Comparison of ENCODE assay signal across 11 cellular contexts in genomic region chr19:40800997-40801377, GRCh38. TPM values are rescaled to one million over a fixed set of nuclear protein-coding genes. Genes with fewer than 3 reads are reported as not detected.
A peak's percentile ranks its signal among the peaks of the same experiment; 100 is the strongest.
DNase-seq lines count a peak whose midpoint lies in the region; ATAC-seq and TF ChIP-seq lines count a peak whose summit lies in the region.
"Had no signal": no experiment of that assay in that cellular context is flagged by ENCODE, and none has a peak within 500 bp of the region (broad histone marks: within the 10 kb centered on the region; RNA-seq: fewer than 3 reads in every experiment).

No MANE protein-coding gene starts in this region.

- no peaks in the 10 kb centered on the region for H3K27me3 ChIP-seq in BLaER1 treated with 17β-estradiol and CSF1 and Interleukin-3, amounts not matched to agents 10 nM and 100 nM
- H3K27me3 ChIP-seq in NT2/D1 (ENCODE audit: insufficient read depth, insufficient read length) (no peaks in the 10 kb centered on the region), dorsolateral prefrontal cortex (no peaks in the 10 kb centered on the region), osteoblast (ENCODE audit: insufficient read depth, low read length) (no peaks in the 10 kb centered on the region)

- no peak for TF ChIP-seq CTCF in dorsolateral prefrontal cortex (IDR thresholded peaks at IDR 0.05 in 54 of 56, conservative IDR thresholded peaks at IDR 0.05 in 2 of 56; ENCODE audit: low read depth in 1 of 56, partially characterized antibody in 56 of 56)
- no peak for TF ChIP-seq CTCF in osteoblast (IDR thresholded peaks at IDR 0.05; ENCODE audit: extremely low read depth, low read depth, low read length)

- H3K4me3 ChIP-seq in BLaER1 treated with 17β-estradiol and CSF1 and Interleukin-3, amounts not matched to agents 10 nM and 100 nM, result peak overlapping the region; percentile 86 to 100 (median 95)
- H3K4me3 ChIP-seq in NT2/D1 (ENCODE audit: insufficient read length, low read depth), result peak overlapping the region; percentile 71
- peak overlapping the region in 58 of 59 donors; percentile 62 to 99 (median 93) for H3K4me3 ChIP-seq in dorsolateral prefrontal cortex
- peak overlapping the region; percentile 88 for H3K4me3 ChIP-seq in osteoblast (ENCODE audit: insufficient read depth, low read length)

- peak overlapping the region; percentile 94 to 99 (median 97) for H3K9ac ChIP-seq in BLaER1 treated with 17β-estradiol and CSF1 and Interleukin-3, amounts not matched to agents 10 nM and 100 nM
- H3K9ac ChIP-seq in NT2/D1 (ENCODE audit: insufficient read length, low read depth), result peak overlapping the region; percentile 70

- H3K79me2 ChIP-seq in osteoblast (ENCODE audit: insufficient read depth, low read length), result peaks cover 69% of the 10 kb centered on the region

- no peaks in the 10 kb centered on the region for H3K9me3 ChIP-seq in BLaER1 treated with 17β-estradiol and CSF1 and Interleukin-3, amounts not matched to agents 10 nM and 100 nM (replicated peaks in 1 of 11)
- H3K9me3 ChIP-seq in NT2/D1 (ENCODE audit: insufficient read depth, low read length) (no peaks in the 10 kb centered on the region), osteoblast (ENCODE audit: low read depth, low read length) (no peaks in the 10 kb centered on the region)

- peaks cover 62 to 67% (median 64%) of the 10 kb centered on the region in 11 experiments for H4K20me1 ChIP-seq in BLaER1 treated with 17β-estradiol and CSF1 and Interleukin-3, amounts not matched to agents 10 nM and 100 nM
- H4K20me1 ChIP-seq in osteoblast (ENCODE audit: insufficient read depth, low read length), result peaks cover 62% of the 10 kb centered on the region

- intact Hi-C loops in dorsolateral prefrontal cortex (cut with DNase I), result loop anchor here (5.0 kb wide), 3 partner anchors 84 to 139 kb away; partner anchors contain the start of genes COQ8B (in 1 of the 2) and ITPKC (in 1 of the 2)

- no peak overlapping the region for H2AFZ ChIP-seq in osteoblast (ENCODE audit: low read length)

- H3K27ac ChIP-seq in BLaER1 treated with 17β-estradiol and CSF1 and Interleukin-3, amounts not matched to agents 10 nM and 100 nM, result peak overlapping the region in 9 of 11 experiments; percentile 90 to 95 (median 93); a peak in 12 of 22 replicates
- H3K27ac ChIP-seq in dorsolateral prefrontal cortex, result peak overlapping the region in 57 of 59 donors; percentile 44 to 99 (median 97)
- no peak overlapping the region for H3K27ac ChIP-seq in osteoblast (ENCODE audit: low read depth, low read length)

- DNase-seq in NT2/D1 (ENCODE audit: low read depth, low spot score), result no peak
- DNase-seq in dorsolateral prefrontal cortex, result no peak
- no peak for DNase-seq in osteoblast (ENCODE audit: insufficient read length, low spot score, missing footprints)
- DNase-seq in effector CD4-positive, alpha-beta T cell, result no peak
- DNase-seq in kidney tubule cell (ENCODE audit: low spot score), result no peak
- DNase-seq in retina, result no peak
- DNase-seq: midbrain had no signal

- peaks cover 40 to 66% (median 55%) of the 10 kb centered on the region in 11 experiments for H3K36me3 ChIP-seq in BLaER1 treated with 17β-estradiol and CSF1 and Interleukin-3, amounts not matched to agents 10 nM and 100 nM
- peaks cover 55% of the 10 kb centered on the region for H3K36me3 ChIP-seq in NT2/D1 (ENCODE audit: insufficient read depth, insufficient read length, low read length)
- peaks cover 36% of the 10 kb centered on the region for H3K36me3 ChIP-seq in osteoblast (ENCODE audit: insufficient read depth, low read length)

- H3K4me2 ChIP-seq in BLaER1 treated with 17β-estradiol and CSF1 and Interleukin-3, amounts not matched to agents 10 nM and 100 nM, result peak overlapping the region; percentile 93 to 100 (median 99)
- H3K4me2 ChIP-seq in osteoblast (ENCODE audit: insufficient read depth, low read length), result peak overlapping the region; percentile 94

- ATAC-seq in HG02870 (IDR thresholded peaks at IDR 0.05; ENCODE audit: unreplicated experiment), result no peak

- H3K4me1 ChIP-seq in BLaER1 treated with 17β-estradiol and CSF1 and Interleukin-3, amounts not matched to agents 10 nM and 100 nM, result peaks cover 72 to 79% (median 76%) of the 10 kb centered on the region in 10 experiments
- peaks cover 33% of the 10 kb centered on the region for H3K4me1 ChIP-seq in NT2/D1 (ENCODE audit: insufficient read depth, insufficient read length)
- peaks cover 43% of the 10 kb centered on the region for H3K4me1 ChIP-seq in osteoblast (ENCODE audit: insufficient read depth, low read length)

RNA-seq across cellular contexts. Expression of gene EGLN2, which starts 2.0 kb away (rescaled TPM):
- total RNA-seq in dorsolateral prefrontal cortex (100 to 1,000 TPM in 69 of 120 experiments, 10 to 100 TPM in 51; 73.7 to 138 (median 102) TPM), osteoblast (69.8 and 75.1 TPM in 2 replicates)

RNA-seq across cellular contexts. Expression of gene RAB4B, which starts 22.9 kb away (rescaled TPM):
- total RNA-seq in dorsolateral prefrontal cortex (100 to 1,000 TPM in 6 of 120 experiments, 10 to 100 TPM in 114; 42.2 to 113 (median 77.4) TPM), osteoblast (8.0 and 13.8 TPM in 2 replicates)

RNA-seq across cellular contexts. Expression of gene MIA, which starts 25.7 kb away (rescaled TPM):
- total RNA-seq in dorsolateral prefrontal cortex, result 10 to 100 TPM in 4 of 120 experiments, 1 to 10 TPM in 53, not detected in 63; 1.4 to 14.0 (median 2.9) TPM
- 0.72 TPM in 1 of 2 replicates, not detected in the other for total RNA-seq in osteoblast
- total RNA-seq: ureter had no signal

RNA-seq across cellular contexts. Expression of gene CYP2A6, which starts 49.3 kb away (rescaled TPM):
- 1 to 10 TPM in 5 of 120 experiments, under 1 TPM in 20, not detected in 95; 0.18 to 1.7 (median 0.63) TPM for total RNA-seq in dorsolateral prefrontal cortex
- not detected in 2 replicates for total RNA-seq in osteoblast
- total RNA-seq: aorta, ureter had no signal

RNA-seq across cellular contexts. Expression of gene SNRPA, which starts 50.0 kb away (rescaled TPM):
- total RNA-seq in dorsolateral prefrontal cortex (10 to 100 TPM; 22.7 to 66.6 (median 39.6) TPM), osteoblast (20.6 and 32.1 TPM in 2 replicates)
